8 cellular contexts compared by ENCODE assay signal in genomic region chr3:51386159-51386851, GRCh38. TPM values are rescaled to one million over a fixed set of nuclear protein-coding genes. Genes with fewer than 3 reads are reported as not detected.
DNase-seq lines count a peak whose midpoint lies in the region; ATAC-seq and TF ChIP-seq lines count a peak whose summit lies in the region.

No MANE protein-coding gene starts in this region.

- peak overlapping the region; percentile 93 to 99 (median 98) for H3K9ac ChIP-seq in BLaER1 treated with 17β-estradiol and CSF1 and Interleukin-3, amounts not matched to agents 10 nM and 100 nM
- H3K9ac ChIP-seq in colonic mucosa (ENCODE audit: low read depth in 2 of 2, low read length in 2 of 2) = peak overlapping the region; percentile 79 to 92

- peak overlapping the region; percentile 91 to 99 (median 98) for H3K27ac Mint-ChIP-seq in naive thymus-derived CD4-positive, alpha-beta T cell

- peak overlapping the region; percentile 88 to 99 (median 96) for H3K4me3 Mint-ChIP-seq in naive thymus-derived CD4-positive, alpha-beta T cell

- peaks cover 30 to 49% (median 43%) of the 10 kb centered on the region in 11 experiments; a peak in 20 of 22 replicates for H3K36me3 ChIP-seq in BLaER1 treated with 17β-estradiol and CSF1 and Interleukin-3, amounts not matched to agents 10 nM and 100 nM
- H3K36me3 ChIP-seq in colonic mucosa = no peaks in the 10 kb centered on the region
- peaks cover 0 to 23% (median 0%) of the 10 kb centered on the region in 3 experiments for H3K36me3 ChIP-seq in naive thymus-derived CD4-positive, alpha-beta T cell (ENCODE audit: control insufficient read depth in 2 of 3, insufficient read depth in 3 of 3, low read length in 3 of 3)

- peak overlapping the region; percentile 75 to 98 (median 88) for H3K4me3 ChIP-seq in BLaER1 treated with 17β-estradiol and CSF1 and Interleukin-3, amounts not matched to agents 10 nM and 100 nM
- H3K4me3 ChIP-seq in LNCaP clone FGC (ENCODE audit: low read depth, low read length) (peak overlapping the region; percentile 63), colonic mucosa (peak overlapping the region; percentile 76)
- H3K4me3 ChIP-seq in naive thymus-derived CD4-positive, alpha-beta T cell (ENCODE audit: low read length) = peak overlapping the region; percentile 92

- no peak for ATAC-seq in naive thymus-derived CD4-positive, alpha-beta T cell

- H3K27ac ChIP-seq in BLaER1 treated with 17β-estradiol and CSF1 and Interleukin-3, amounts not matched to agents 10 nM and 100 nM = peak overlapping the region; percentile 54 to 99 (median 97); a peak in 20 of 22 replicates
- H3K27ac ChIP-seq in colonic mucosa = peak overlapping the region; percentile 70
- H3K27ac ChIP-seq in naive thymus-derived CD4-positive, alpha-beta T cell (ENCODE audit: low read depth, low read length) = peak overlapping the region; percentile 85

- H3K9me3 ChIP-seq in BLaER1 treated with 17β-estradiol and CSF1 and Interleukin-3, amounts not matched to agents 10 nM and 100 nM (replicated peaks in 1 of 11) = no peaks in the 10 kb centered on the region
- no peaks in the 10 kb centered on the region for H3K9me3 ChIP-seq in colonic mucosa
- H3K9me3 ChIP-seq in naive thymus-derived CD4-positive, alpha-beta T cell (ENCODE audit: control insufficient read depth in 2 of 3, low read length in 3 of 3) = no peaks in the 10 kb centered on the region

- CTCF ChIA-PET in naive thymus-derived CD4-positive, alpha-beta T cell (lab: Charles Lee) = interaction anchor here (0.6 to 1.1 kb wide), 3 partner anchors 24 to 469 kb away, joined by 3 read pairs; no protein-coding TSS in a partner anchor

- H3K4me1 ChIP-seq in BLaER1 treated with 17β-estradiol and CSF1 and Interleukin-3, amounts not matched to agents 10 nM and 100 nM = peaks cover 53 to 69% (median 62%) of the 10 kb centered on the region in 10 experiments
- H3K4me1 ChIP-seq in colonic mucosa = peaks cover 40% of the 10 kb centered on the region
- H3K4me1 ChIP-seq in naive thymus-derived CD4-positive, alpha-beta T cell (ENCODE audit: control insufficient read depth in 2 of 2, insufficient read depth in 2 of 2, low read length in 2 of 2) = peaks cover 30 to 41% of the 10 kb centered on the region in 2 donors

- H3K4me2 ChIP-seq in BLaER1 treated with 17β-estradiol and CSF1 and Interleukin-3, amounts not matched to agents 10 nM and 100 nM = peak overlapping the region; percentile 87 to 99 (median 94)

- H3K27me3 Mint-ChIP-seq in naive thymus-derived CD4-positive, alpha-beta T cell = no peaks in the 10 kb centered on the region

- no peaks in the 10 kb centered on the region for H3K27me3 ChIP-seq in BLaER1 treated with 17β-estradiol and CSF1 and Interleukin-3, amounts not matched to agents 10 nM and 100 nM
- H3K27me3 ChIP-seq in colonic mucosa = no peaks in the 10 kb centered on the region
- no peaks in the 10 kb centered on the region for H3K27me3 ChIP-seq in naive thymus-derived CD4-positive, alpha-beta T cell (ENCODE audit: control insufficient read depth in 2 of 2, insufficient read depth in 2 of 2, low read length in 2 of 2)

- TF ChIP-seq CTCF in LNCaP clone FGC (IDR thresholded peaks at IDR 0.05; ENCODE audit: control insufficient read depth, extremely low read depth, insufficient read depth) (no peak), colonic mucosa (IDR thresholded peaks at IDR 0.05) (no peak)

- peaks cover 0 to 2% (median 0%) of the 10 kb centered on the region in 11 donors for H3K9me3 Mint-ChIP-seq in naive thymus-derived CD4-positive, alpha-beta T cell

- peaks cover 33 to 58% (median 53%) of the 10 kb centered on the region in 7 donors for H3K4me1 Mint-ChIP-seq in naive thymus-derived CD4-positive, alpha-beta T cell

- H3K36me3 Mint-ChIP-seq in naive thymus-derived CD4-positive, alpha-beta T cell = peaks cover 0 to 37% (median 9%) of the 10 kb centered on the region in 5 donors

- peaks cover 42 to 50% (median 48%) of the 10 kb centered on the region in 11 experiments; a peak in 21 of 22 replicates for H4K20me1 ChIP-seq in BLaER1 treated with 17β-estradiol and CSF1 and Interleukin-3, amounts not matched to agents 10 nM and 100 nM

- POLR2A ChIA-PET in naive thymus-derived CD4-positive, alpha-beta T cell (lab: Charles Lee) = interaction anchor here (0.5 to 3.9 kb wide), 13 partner anchors 8 to 819 kb away, joined by 3 to 25 read pairs (median 5); partner anchors contain the start of genes C3orf18, CISH, DCAF1 and HEMK1

- DNase-seq in LNCaP clone FGC (ENCODE audit: low read depth) = no peak
- DNase-seq in colonic mucosa = no peak
- DNase-seq in naive thymus-derived CD4-positive, alpha-beta T cell = no peak
- DNase-seq in EL = no peak
- no peak for DNase-seq in DMS79 treated with DMSO at 0.1 percent for 48 hours (lab: John Stamatoyannopoulos, UW)
- no peak for DNase-seq in activated CD4-positive, alpha-beta T cell treated with anti-CD3 and anti-CD28 coated beads, Interleukin-2, amount 50 U/mL, for 1 hour
- no peak for DNase-seq in HK-2 (ENCODE audit: unreplicated experiment)

- intact Hi-C loops in colonic mucosa (cut with DNase I) = no loop called here
- intact Hi-C loops in naive thymus-derived CD4-positive, alpha-beta T cell (cut with micrococcal nuclease) = loop anchor here (5.0 to 10.0 kb wide), 6 partner anchors 114 to 1958 kb away; partner anchors contain the start of genes DCP1A (in 1 of the 2), GNAI2 (in 1 of the 2) and SFMBT1 (in 1 of the 2)

RNA-seq across cellular contexts. Expression of gene MANF, which starts 1.2 kb away (rescaled TPM):
- total RNA-seq in colonic mucosa = 100 to 1,000 TPM; 100 to 178 TPM
- 100 to 1,000 TPM in 1 of 5 experiments, 10 to 100 TPM in 4; 28.2 to 182 (median 68.0) TPM for total RNA-seq in naive thymus-derived CD4-positive, alpha-beta T cell
- 10 to 100 TPM; 40.9 to 48.4 TPM for polyA plus RNA-seq in naive thymus-derived CD4-positive, alpha-beta T cell

RNA-seq across cellular contexts. Expression of gene RBM15B, which starts 4.8 kb away (rescaled TPM):
- total RNA-seq in colonic mucosa = 10 to 100 TPM; 31.8 to 35.4 TPM
- total RNA-seq in naive thymus-derived CD4-positive, alpha-beta T cell = 10 to 100 TPM; 29.9 to 40.6 (median 31.3) TPM
- 10 to 100 TPM; 12.8 to 22.8 TPM for polyA plus RNA-seq in naive thymus-derived CD4-positive, alpha-beta T cell
